30 cellular contexts compared by ENCODE assay signal in genomic region chr4:112358952-112359749, GRCh38.
"Had no signal": no experiment of that assay in that cellular context is flagged by ENCODE, and none has a peak within 500 bp of the region (broad histone marks: within the 10 kb centered on the region; RNA-seq: fewer than 3 reads in every experiment).

No MANE protein-coding gene starts in this region.

- H3K27ac ChIP-seq: brain microvascular endothelial cell, KMS-11, VCaP had no signal

- H3K27ac Mint-ChIP-seq: activated B cell treated with CpG ODN at 0.5 μM for 24 hours; activated CD4-positive, alpha-beta memory T cell treated with anti-CD3 and anti-CD28 coated beads for 36 hours; activated naive CD4-positive, alpha-beta T cell treated with anti-CD3 and anti-CD28 coated beads for 36 hours; activated naive CD8-positive, alpha-beta T cell; activated naive CD8-positive, alpha-beta T cell treated with anti-CD3 and anti-CD28 coated beads, Interleukin-2, amount 50 U/mL, for 24 hours; activated T-helper 1 cell treated with anti-CD3 and anti-CD28 coated beads, Interleukin-12 subunit alpha, Interleukin-12 subunit beta, Interleukin-2, Interleukin-4 antibody, amounts not matched to agents 30 ng/mL and 10 ng/mL and 1 ng/mL, durations not matched to agents 14 hours and 24 hours and 36 hours had no signal

- H3K27me3 ChIP-seq: brain microvascular endothelial cell had no signal

- H3K36me3 ChIP-seq: brain microvascular endothelial cell had no signal

- H3K27me3 Mint-ChIP-seq: activated B cell treated with CpG ODN at 0.5 μM for 24 hours; activated CD4-positive, alpha-beta memory T cell treated with anti-CD3 and anti-CD28 coated beads for 36 hours; activated naive CD8-positive, alpha-beta T cell; activated naive CD8-positive, alpha-beta T cell treated with anti-CD3 and anti-CD28 coated beads, Interleukin-2, amount 50 U/mL, for 24 hours had no signal

- DNase-seq: activated B cell treated with CpG ODN at 0.5 μM for 24 hours; activated CD4-positive, alpha-beta memory T cell treated with anti-CD3 and anti-CD28 coated beads for 36 hours; activated CD4-positive, alpha-beta T cell treated with anti-CD3 and anti-CD28 coated beads for 4 hours; activated CD4-positive, alpha-beta T cell treated with anti-CD3 and anti-CD28 coated beads, Interleukin-2, amount 50 U/mL, for 1 hour; activated CD4-positive, CD25-positive, alpha-beta regulatory T cell treated with anti-CD3 and anti-CD28 coated beads, Interleukin-2, amount 50 U/mL, for 72 hours; activated CD8-positive, alpha-beta memory T cell treated with anti-CD3 and anti-CD28 coated beads, Interleukin-2, amount 50 U/mL, for 4 hours; activated gamma-delta T cell treated with Interleukin-2 at 50 U/mL for 16 hours; activated naive CD4-positive, alpha-beta T cell treated with anti-CD3 and anti-CD28 coated beads for 36 hours; activated naive CD8-positive, alpha-beta T cell treated with anti-CD3 and anti-CD28 coated beads, Interleukin-2, amount 50 U/mL, for 24 hours; activated T-cell treated with anti-CD3 and anti-CD28 coated beads for 4 hours; activated T-cell treated with anti-CD3 and anti-CD28 coated beads, Interleukin-2, amount 50 U/mL, for 4 hours; anterior cingulate cortex; brain microvascular endothelial cell; MM.1S; MV-4-11; NCI-H1092; NCI-H146; NCI-H187; NCI-H2081; NCI-H345; NCI-H524 treated with DMSO at 0.1 percent for 48 hours; SW 1271; T-helper 1 cell; T-helper 2 cell; T-helper 9 cell had no signal

- H3K9ac ChIP-seq: KMS-11 had no signal

- H3K4me1 Mint-ChIP-seq: activated naive CD8-positive, alpha-beta T cell treated with anti-CD3 and anti-CD28 coated beads, Interleukin-2, amount 50 U/mL, for 24 hours had no signal

- H3K4me3 Mint-ChIP-seq: activated B cell treated with CpG ODN at 0.5 μM for 24 hours; activated CD4-positive, alpha-beta memory T cell treated with anti-CD3 and anti-CD28 coated beads for 36 hours; activated naive CD4-positive, alpha-beta T cell treated with anti-CD3 and anti-CD28 coated beads for 36 hours; activated naive CD8-positive, alpha-beta T cell; activated naive CD8-positive, alpha-beta T cell treated with anti-CD3 and anti-CD28 coated beads, Interleukin-2, amount 50 U/mL, for 24 hours; activated T-cell treated with anti-CD3 and anti-CD28 coated beads, Interleukin-2, amount 50 U/mL, for 4 hours; activated T-helper 1 cell treated with anti-CD3 and anti-CD28 coated beads, Interleukin-12 subunit alpha, Interleukin-12 subunit beta, Interleukin-2, Interleukin-4 antibody, amounts not matched to agents 30 ng/mL and 10 ng/mL and 1 ng/mL, durations not matched to agents 14 hours and 24 hours and 36 hours had no signal

- ATAC-seq: activated naive CD8-positive, alpha-beta T cell treated with anti-CD3 and anti-CD28 coated beads, Interleukin-2, amount 50 U/mL, for 24 hours; activated T-cell treated with anti-CD3 and anti-CD28 coated beads, Interleukin-2, amount 50 U/mL, for 4 hours; Panc1 had no signal
